8 cellular contexts compared by ENCODE assay signal in the genomic region with DNA sequence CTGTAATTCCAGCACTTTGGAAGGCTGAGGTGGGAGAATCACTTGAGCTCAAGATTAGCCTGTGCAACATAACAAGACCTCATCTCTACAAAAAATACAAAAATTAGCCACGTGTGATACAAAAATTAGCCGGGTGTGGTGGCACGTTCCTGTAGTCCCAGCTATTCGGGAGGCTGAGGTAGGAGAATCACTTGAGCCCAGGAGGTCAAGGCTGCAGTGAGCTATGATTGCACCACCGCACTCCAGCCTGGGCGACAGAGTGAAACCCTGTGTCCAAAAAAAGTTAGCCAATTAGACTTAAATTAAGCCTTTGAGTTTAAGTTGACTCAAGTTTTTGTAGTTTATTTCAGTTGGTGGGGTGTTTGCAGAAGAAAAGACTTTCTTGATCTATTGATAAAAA. TPM values are rescaled to one million over a fixed set of nuclear protein-coding genes. Genes with fewer than 3 reads are reported as not detected.
"Had no signal": no experiment of that assay in that cellular context is flagged by ENCODE, and none has a peak within 500 bp of the region (broad histone marks: within the 10 kb centered on the region; RNA-seq: fewer than 3 reads in every experiment).

No MANE protein-coding gene starts in this region.

- DNase-seq: GM23248, HFFc6, Karpas-422, KBM-7 had no signal

- H3K4me2 ChIP-seq: KMS-11 had no signal

- H3K4me1 Mint-ChIP-seq: IgD-negative memory B cell had no signal

- H3K4me3 Mint-ChIP-seq: HFFc6, IgD-negative memory B cell had no signal

- H3K9me3 ChIP-seq: HAP-1 had no signal

- H3K27ac ChIP-seq: GM23248, KMS-11 had no signal

- H3K27me3 Mint-ChIP-seq: IgD-negative memory B cell had no signal

- H3K4me3 ChIP-seq: GM23248, HAP-1 had no signal

- H3K27ac Mint-ChIP-seq: HFFc6, IgD-negative memory B cell had no signal

- H2AFZ ChIP-seq: GM23248 had no signal

- H3K36me3 ChIP-seq: HAP-1 had no signal

- H3K9me3 Mint-ChIP-seq: HFFc6 had no signal

- H3K36me3 Mint-ChIP-seq: IgD-negative memory B cell had no signal

- ATAC-seq: HCT116 had no signal

RNA-seq across cellular contexts. Expression of a gene that starts 11.8 kb away (rescaled TPM):
- total RNA-seq: GM23248 had no signal
- polyA plus RNA-seq: IgD-negative memory B cell had no signal
